ENCODE assay signal across 23 cellular contexts in genomic region chr4:172514011-172514410, GRCh38.
DNase-seq lines count a peak whose midpoint lies in the region; ATAC-seq and TF ChIP-seq lines count a peak whose summit lies in the region.
"Had no signal": no experiment of that assay in that cellular context is flagged by ENCODE, and none has a peak within 500 bp of the region (broad histone marks: within the 10 kb centered on the region; RNA-seq: fewer than 3 reads in every experiment).

No MANE protein-coding gene starts in this region.

- no peak overlapping the region for H3K27ac ChIP-seq in smooth muscle cell (ENCODE audit: low read depth)
- H3K27ac ChIP-seq: gastroesophageal sphincter, left lung, spleen, upper lobe of left lung had no signal

- peak overlapping the region; percentile 27 for H3K4me2 ChIP-seq in smooth muscle cell

- H4K20me1 ChIP-seq in smooth muscle cell (ENCODE audit: low read depth), result no peaks in the 10 kb centered on the region

- H3K36me3 ChIP-seq in smooth muscle cell (ENCODE audit: low read depth), result no peaks in the 10 kb centered on the region
- H3K36me3 ChIP-seq: gastroesophageal sphincter, left lung, spleen, upper lobe of left lung had no signal

- peak; percentile 7 for DNase-seq in HT-29 (ENCODE audit: low spot score)
- peak; percentile 80 for DNase-seq in NCI-H69 (lab: John Stamatoyannopoulos, UW)
- no peak for DNase-seq in smooth muscle cell (lab: John Stamatoyannopoulos, UW; ENCODE audit: unreplicated experiment)
- no peak for DNase-seq in SKM-1 (lab: John Stamatoyannopoulos, UW; ENCODE audit: unreplicated experiment)
- DNase-seq: activated CD4-positive, alpha-beta T cell treated with anti-CD3 and anti-CD28 coated beads for 36 hours; activated T-cell treated with anti-CD3 and anti-CD28 coated beads for 4 hours; aorta; Calu3; hypothalamus; left lung; NCI-H1694 treated with DMSO at 0.1 percent for 48 hours; NCI-H2227 treated with DMSO at 0.1 percent for 48 hours; NCI-H82; spleen; T-helper 2 cell; upper lobe of left lung had no signal

- H3K27me3 ChIP-seq in smooth muscle cell (ENCODE audit: low read depth), result no peaks in the 10 kb centered on the region
- H3K27me3 ChIP-seq: gastroesophageal sphincter, left lung, spleen, upper lobe of left lung had no signal

- no peak overlapping the region for H3K9ac ChIP-seq in smooth muscle cell (ENCODE audit: low read depth)

- ATAC-seq in esophagus mucosa, result peak; percentile 17
- no peak for ATAC-seq in HG02981 (IDR thresholded peaks at IDR 0.05; ENCODE audit: unreplicated experiment)
- ATAC-seq in GM18519 (IDR thresholded peaks at IDR 0.05; ENCODE audit: low FRiP score, unreplicated experiment), result no peak
- ATAC-seq: activated CD4-positive, alpha-beta T cell treated with anti-CD3 and anti-CD28 coated beads for 36 hours; activated naive CD4-positive, alpha-beta T cell treated with anti-CD3 and anti-CD28 coated beads, Interleukin-2, amount 50 U/mL, for 72 hours; gastroesophageal sphincter; left lung; natural killer cell treated with Interleukin-12 subunit alpha and Interleukin-12 subunit beta and Interleukin-15 and Interleukin-18, amount 100 ng/mL, for 72 hours; SK-N-SH treated with all-trans-retinoic acid at 6 μM for 48 hours had no signal

- no peak for TF ChIP-seq CTCF in smooth muscle cell (IDR thresholded peaks at IDR 0.05; ENCODE audit: borderline replicate concordance, insufficient read depth, poor library complexity, severe bottlenecking)

- H3F3A ChIP-seq in smooth muscle cell (ENCODE audit: low read depth), result no peaks in the 10 kb centered on the region

- H3K4me3 ChIP-seq in smooth muscle cell, result no peak overlapping the region
- H3K4me3 ChIP-seq: gastroesophageal sphincter, left lung, spleen, upper lobe of left lung had no signal

- no peak overlapping the region for H2AFZ ChIP-seq in smooth muscle cell (ENCODE audit: low read depth)

- H3K4me1 ChIP-seq in smooth muscle cell (ENCODE audit: low read depth), result peaks cover 8% of the 10 kb centered on the region
- H3K4me1 ChIP-seq: gastroesophageal sphincter, left lung, spleen, upper lobe of left lung had no signal

- no peaks in the 10 kb centered on the region for H3K9me3 ChIP-seq in smooth muscle cell (replicated peaks; ENCODE audit: low read depth)
- H3K9me3 ChIP-seq: gastroesophageal sphincter, left lung had no signal

- no peaks in the 10 kb centered on the region for H3K79me2 ChIP-seq in smooth muscle cell (ENCODE audit: low read depth)

Comparison
In these comparisons a context has a peak if more than half of its experiments do, and no peak if none do; other contexts are left out.
1. DNase-seq: peak in HT-29 (single experiment) and NCI-H69 (single experiment); none in smooth muscle cell (single experiment) and SKM-1 (single experiment).